Comparison of ENCODE assay signal across 8 cellular contexts in the genomic region with DNA sequence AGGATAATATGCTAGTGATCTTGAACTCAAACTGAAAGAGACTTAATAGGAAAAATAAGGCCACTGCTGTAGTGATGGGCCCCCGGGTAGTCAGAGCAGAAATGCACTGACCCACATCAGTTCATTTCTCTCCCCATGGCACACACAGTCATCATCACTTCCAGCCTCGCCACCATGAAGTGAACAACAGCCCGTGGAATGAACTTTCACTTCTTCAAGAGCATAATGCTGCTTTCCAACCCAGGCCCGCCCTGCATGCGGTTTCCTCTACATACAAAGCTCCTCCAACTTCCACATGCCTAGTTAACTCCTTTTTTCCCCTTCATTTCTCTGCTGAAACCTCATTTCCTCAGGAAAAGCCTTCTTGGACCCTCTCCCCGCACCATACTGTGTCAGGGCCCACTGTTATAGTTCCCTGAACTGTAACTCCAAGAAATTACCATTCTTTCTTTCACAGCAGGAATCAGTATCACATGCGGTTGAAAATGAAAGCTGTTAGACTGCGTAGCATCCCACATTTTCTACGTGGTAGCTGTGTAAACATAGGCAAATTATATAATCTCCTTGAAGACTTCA.
DNase-seq lines count a peak whose midpoint lies in the region; ATAC-seq and TF ChIP-seq lines count a peak whose summit lies in the region.

No MANE protein-coding gene starts in this region.

- H3K27me3 Mint-ChIP-seq in CD8-positive, alpha-beta T cell (ENCODE audit: low read depth) = peaks cover 2% of the 10 kb centered on the region

- intact Hi-C loops in CD8-positive, alpha-beta T cell (cut with DNase I, micrococcal nuclease) = no loop called here

- peak overlapping the region; percentile 43 for H3K27ac ChIP-seq in CD8-positive, alpha-beta T cell (ENCODE audit: low read depth, low read length)

- no peaks in the 10 kb centered on the region for H3K9me3 ChIP-seq in CD8-positive, alpha-beta T cell (ENCODE audit: low read length)

- CTCF ChIA-PET in CD8-positive, alpha-beta T cell (lab: Charles Lee) = no interaction called here

- H3K36me3 ChIP-seq in CD8-positive, alpha-beta T cell (ENCODE audit: insufficient read depth, low read length) = no peaks in the 10 kb centered on the region

- ATAC-seq in CD8-positive, alpha-beta T cell = peak; percentile 42
- ATAC-seq in GM21381 (IDR thresholded peaks at IDR 0.05; ENCODE audit: unreplicated experiment) = peak; percentile 44

- H3K4me1 ChIP-seq in CD8-positive, alpha-beta T cell (ENCODE audit: insufficient read depth, low read length) = peaks cover 15% of the 10 kb centered on the region

- H3K36me3 Mint-ChIP-seq in CD8-positive, alpha-beta T cell = no peaks in the 10 kb centered on the region

- H3K4me3 ChIP-seq in CD8-positive, alpha-beta T cell (ENCODE audit: low read depth, low read length) = peak overlapping the region; percentile 49
- peak overlapping the region; percentile 38 for H3K4me3 ChIP-seq in fibroblast of mammary gland (ENCODE audit: control insufficient read depth, low read depth, low read length)

- H3K27me3 ChIP-seq in CD8-positive, alpha-beta T cell (ENCODE audit: insufficient read depth, low read length) = no peaks in the 10 kb centered on the region

- POLR2A ChIA-PET in CD8-positive, alpha-beta T cell (lab: Charles Lee) = interaction anchor here (1.0 kb wide), 1 partner anchor 9 kb away, joined by 3 read pairs; no protein-coding TSS in a partner anchor

- no peak overlapping the region for H3K27ac Mint-ChIP-seq in CD8-positive, alpha-beta T cell

- TF ChIP-seq CTCF in CD8-positive, alpha-beta T cell (IDR thresholded peaks at IDR 0.05) = no peak
- no peak for TF ChIP-seq CTCF in fibroblast of mammary gland (conservative IDR thresholded peaks at IDR 0.05; ENCODE audit: control insufficient read depth, insufficient read depth, low read depth, low read length)

- DNase-seq in CD8-positive, alpha-beta T cell = peak in 2 of 7 experiments; percentile 20 to 29
- DNase-seq in HT-29 (ENCODE audit: low spot score) (peak; percentile 73), fibroblast of mammary gland (ENCODE audit: low read depth) (peak; percentile 95), renal cortical epithelial cell (ENCODE audit: low read depth) (peak; percentile 62), GM19238 (ENCODE audit: insufficient read length, low spot score) (no peak), middle frontal gyrus (ENCODE audit: extremely low spot score, low spot score) (no peak)
- DNase-seq in activated CD4-positive, alpha-beta T cell treated with anti-CD3 and anti-CD28 coated beads, Interleukin-2, amount 50 U/mL, for 24 hours (ENCODE audit: low read depth in 1 of 2, low spot score in 1 of 2) = peak; percentile 16 to 21

- no peak overlapping the region for H3K4me3 Mint-ChIP-seq in CD8-positive, alpha-beta T cell

- no peaks in the 10 kb centered on the region for H3K4me1 Mint-ChIP-seq in CD8-positive, alpha-beta T cell (ENCODE audit: low read depth)

- no peaks in the 10 kb centered on the region for H3K9me3 Mint-ChIP-seq in CD8-positive, alpha-beta T cell

Comparison
In these comparisons a context has a peak if more than half of its experiments do, and no peak if none do; other contexts are left out.
1. DNase-seq: peak in HT-29 (single experiment), activated CD4-positive, alpha-beta T cell treated with anti-CD3 and anti-CD28 coated beads, Interleukin-2, amount 50 U/mL, for 24 hours (2 of 2), fibroblast of mammary gland (single experiment) and renal cortical epithelial cell (single experiment); none in GM19238 (single experiment) and middle frontal gyrus (single experiment).